In the genomic region with DNA sequence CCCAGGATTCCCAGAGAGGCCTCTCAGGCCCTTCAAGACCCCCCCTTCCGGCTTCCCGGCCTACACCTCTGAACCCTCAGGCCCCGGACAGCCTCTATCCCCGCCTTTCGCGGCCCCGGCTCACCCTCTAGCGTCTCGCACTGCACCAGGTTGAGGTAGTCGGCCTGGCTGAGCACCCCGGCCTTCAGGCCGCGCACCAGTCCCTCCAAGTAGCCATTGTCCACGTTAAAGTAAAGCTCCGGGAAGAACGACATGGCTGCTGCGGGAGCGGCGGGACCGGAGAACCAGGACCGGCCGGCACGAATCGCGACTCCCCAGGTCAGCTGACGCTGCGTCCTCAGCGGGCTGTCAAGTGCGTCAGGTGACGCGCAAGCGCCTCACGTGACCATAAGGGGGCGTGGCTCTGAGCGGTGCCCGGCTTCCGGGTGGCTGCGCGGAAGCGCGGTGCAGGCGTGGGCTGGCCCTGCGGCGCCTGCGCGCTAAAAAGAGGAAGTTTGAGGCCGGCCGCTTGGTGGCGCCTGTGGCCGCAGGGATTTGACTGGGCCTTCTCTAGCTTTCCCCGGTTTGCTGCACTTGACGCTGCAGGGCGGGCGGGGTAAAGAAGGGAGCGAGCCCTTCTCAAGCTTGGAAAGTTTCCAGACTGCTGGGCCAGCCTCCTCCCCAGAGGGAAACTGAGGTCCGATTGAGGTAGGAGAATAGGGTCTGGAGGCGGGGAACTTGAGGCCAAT, we compare ENCODE assay signal across 1 cellular context.
A peak's percentile ranks its signal among the peaks of the same experiment; 100 is the strongest.
TF ChIP-seq lines count a peak whose summit lies in the region.

A gene (minus strand): TSS at position 325 of the 728 bp plus-strand sequence. CDS start 71 bp downstream, at position 254.

TF ChIP-seq in HepG2, 621 proteins besides CTCF, POLR2A, EP300 and RAD21 (continued from another document and continues in another):
- peak; percentile 80 for TF ChIP-seq RXRA (CRISPR knock-in tag; IDR thresholded peaks at IDR 0.05)
- peak; percentile 62 for TF ChIP-seq FOSL2 (CRISPR knock-in tag; IDR thresholded peaks at IDR 0.05)
- TF ChIP-seq MIER3 (CRISPR knock-in tag; IDR thresholded peaks at IDR 0.05; ENCODE audit: borderline replicate concordance) = peak; percentile 88; the same call in 1 of the 2 replicates
- peak; percentile 21; the same call in 1 of the 2 replicates for TF ChIP-seq HHEX (CRISPR knock-in tag; IDR thresholded peaks at IDR 0.05)
- TF ChIP-seq ZNF773 (CRISPR knock-in tag; IDR thresholded peaks at IDR 0.05; ENCODE audit: borderline replicate concordance) = 0 out of 2 replicates have a peak, but pooled peaks have one; percentile 19
- TF ChIP-seq, protein P1, sequence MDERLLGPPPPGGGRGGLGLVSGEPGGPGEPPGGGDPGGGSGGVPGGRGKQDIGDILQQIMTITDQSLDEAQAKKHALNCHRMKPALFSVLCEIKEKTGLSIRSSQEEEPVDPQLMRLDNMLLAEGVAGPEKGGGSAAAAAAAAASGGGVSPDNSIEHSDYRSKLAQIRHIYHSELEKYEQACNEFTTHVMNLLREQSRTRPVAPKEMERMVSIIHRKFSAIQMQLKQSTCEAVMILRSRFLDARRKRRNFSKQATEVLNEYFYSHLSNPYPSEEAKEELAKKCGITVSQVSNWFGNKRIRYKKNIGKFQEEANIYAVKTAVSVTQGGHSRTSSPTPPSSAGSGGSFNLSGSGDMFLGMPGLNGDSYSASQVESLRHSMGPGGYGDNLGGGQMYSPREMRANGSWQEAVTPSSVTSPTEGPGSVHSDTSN (CRISPR knock-in tag; IDR thresholded peaks at IDR 0.05) = peak; percentile 53; the same call in 1 of the 2 replicates
- peak; percentile 80 for TF ChIP-seq HNRNPLL (IDR thresholded peaks at IDR 0.05; ENCODE audit: low read depth, low read length, poor library complexity, severe bottlenecking)
- TF ChIP-seq NFE2L1 (CRISPR knock-in tag; IDR thresholded peaks at IDR 0.05; ENCODE audit: borderline replicate concordance) = 0 out of 2 replicates have a peak, but pooled peaks have one; percentile 65
- TF ChIP-seq, protein P2, sequence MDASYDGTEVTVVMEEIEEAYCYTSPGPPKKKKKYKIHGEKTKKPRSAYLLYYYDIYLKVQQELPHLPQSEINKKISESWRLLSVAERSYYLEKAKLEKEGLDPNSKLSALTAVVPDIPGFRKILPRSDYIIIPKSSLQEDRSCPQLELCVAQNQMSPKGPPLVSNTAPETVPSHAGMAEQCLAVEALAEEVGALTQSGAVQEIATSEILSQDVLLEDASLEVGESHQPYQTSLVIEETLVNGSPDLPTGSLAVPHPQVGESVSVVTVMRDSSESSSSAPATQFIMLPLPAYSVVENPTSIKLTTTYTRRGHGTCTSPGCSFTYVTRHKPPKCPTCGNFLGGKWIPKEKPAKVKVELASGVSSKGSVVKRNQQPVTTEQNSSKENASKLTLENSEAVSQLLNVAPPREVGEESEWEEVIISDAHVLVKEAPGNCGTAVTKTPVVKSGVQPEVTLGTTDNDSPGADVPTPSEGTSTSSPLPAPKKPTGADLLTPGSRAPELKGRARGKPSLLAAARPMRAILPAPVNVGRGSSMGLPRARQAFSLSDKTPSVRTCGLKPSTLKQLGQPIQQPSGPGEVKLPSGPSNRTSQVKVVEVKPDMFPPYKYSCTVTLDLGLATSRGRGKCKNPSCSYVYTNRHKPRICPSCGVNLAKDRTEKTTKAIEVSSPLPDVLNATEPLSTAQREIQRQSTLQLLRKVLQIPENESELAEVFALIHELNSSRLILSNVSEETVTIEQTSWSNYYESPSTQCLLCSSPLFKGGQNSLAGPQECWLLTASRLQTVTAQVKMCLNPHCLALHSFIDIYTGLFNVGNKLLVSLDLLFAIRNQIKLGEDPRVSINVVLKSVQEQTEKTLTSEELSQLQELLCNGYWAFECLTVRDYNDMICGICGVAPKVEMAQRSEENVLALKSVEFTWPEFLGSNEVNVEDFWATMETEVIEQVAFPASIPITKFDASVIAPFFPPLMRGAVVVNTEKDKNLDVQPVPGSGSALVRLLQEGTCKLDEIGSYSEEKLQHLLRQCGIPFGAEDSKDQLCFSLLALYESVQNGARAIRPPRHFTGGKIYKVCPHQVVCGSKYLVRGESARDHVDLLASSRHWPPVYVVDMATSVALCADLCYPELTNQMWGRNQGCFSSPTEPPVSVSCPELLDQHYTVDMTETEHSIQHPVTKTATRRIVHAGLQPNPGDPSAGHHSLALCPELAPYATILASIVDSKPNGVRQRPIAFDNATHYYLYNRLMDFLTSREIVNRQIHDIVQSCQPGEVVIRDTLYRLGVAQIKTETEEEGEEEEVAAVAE (CRISPR knock-in tag; IDR thresholded peaks at IDR 0.05; ENCODE audit: borderline replicate concordance) = 0 out of 2 replicates have a peak, but pooled peaks have one; percentile 43
- TF ChIP-seq ETV5 (CRISPR knock-in tag; IDR thresholded peaks at IDR 0.05; ENCODE audit: borderline replicate concordance) = peak; percentile 81
- TF ChIP-seq FIP1L1 (IDR thresholded peaks at IDR 0.05; ENCODE audit: borderline replicate concordance, insufficient read depth, low read depth, low read length) = peak; percentile 65; the same call in 1 of the 2 replicates
- no peak for TF ChIP-seq NPAS2 (CRISPR knock-in tag; IDR thresholded peaks at IDR 0.05; ENCODE audit: borderline replicate concordance)
- no peak for TF ChIP-seq MAFF (IDR thresholded peaks at IDR 0.05; ENCODE audit: low read depth, low read length)
- peak; percentile 86 for TF ChIP-seq NR2C2 (CRISPR knock-in tag; IDR thresholded peaks at IDR 0.05; ENCODE audit: borderline replicate concordance)
- TF ChIP-seq SSRP1 (CRISPR knock-in tag; IDR thresholded peaks at IDR 0.05) = 0 out of 2 replicates have a peak, but pooled peaks have one; percentile 87
- peak; percentile 99 for TF ChIP-seq PHF20 (CRISPR knock-in tag; IDR thresholded peaks at IDR 0.05)
- TF ChIP-seq ONECUT2 (CRISPR knock-in tag; IDR thresholded peaks at IDR 0.05) = no peak
- TF ChIP-seq, protein P3, sequence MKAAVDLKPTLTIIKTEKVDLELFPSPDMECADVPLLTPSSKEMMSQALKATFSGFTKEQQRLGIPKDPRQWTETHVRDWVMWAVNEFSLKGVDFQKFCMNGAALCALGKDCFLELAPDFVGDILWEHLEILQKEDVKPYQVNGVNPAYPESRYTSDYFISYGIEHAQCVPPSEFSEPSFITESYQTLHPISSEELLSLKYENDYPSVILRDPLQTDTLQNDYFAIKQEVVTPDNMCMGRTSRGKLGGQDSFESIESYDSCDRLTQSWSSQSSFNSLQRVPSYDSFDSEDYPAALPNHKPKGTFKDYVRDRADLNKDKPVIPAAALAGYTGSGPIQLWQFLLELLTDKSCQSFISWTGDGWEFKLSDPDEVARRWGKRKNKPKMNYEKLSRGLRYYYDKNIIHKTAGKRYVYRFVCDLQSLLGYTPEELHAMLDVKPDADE (CRISPR knock-in tag; IDR thresholded peaks at IDR 0.05) = no peak
- peak; percentile 85; the same call in 1 of the 2 replicates for TF ChIP-seq SMYD3 (CRISPR knock-in tag; IDR thresholded peaks at IDR 0.05)
- no peak for TF ChIP-seq ZNF253 (CRISPR knock-in tag; IDR thresholded peaks at IDR 0.05; ENCODE audit: borderline replicate concordance)
- TF ChIP-seq CCDC6 (CRISPR knock-in tag; IDR thresholded peaks at IDR 0.05) = no peak
- TF ChIP-seq ELF4 (CRISPR knock-in tag; IDR thresholded peaks at IDR 0.05; ENCODE audit: borderline replicate concordance) = peak; percentile 100
- TF ChIP-seq SALL2 (CRISPR knock-in tag; IDR thresholded peaks at IDR 0.05) = peak; percentile 90; the same call in 1 of the 2 replicates
- TF ChIP-seq, protein P4, sequence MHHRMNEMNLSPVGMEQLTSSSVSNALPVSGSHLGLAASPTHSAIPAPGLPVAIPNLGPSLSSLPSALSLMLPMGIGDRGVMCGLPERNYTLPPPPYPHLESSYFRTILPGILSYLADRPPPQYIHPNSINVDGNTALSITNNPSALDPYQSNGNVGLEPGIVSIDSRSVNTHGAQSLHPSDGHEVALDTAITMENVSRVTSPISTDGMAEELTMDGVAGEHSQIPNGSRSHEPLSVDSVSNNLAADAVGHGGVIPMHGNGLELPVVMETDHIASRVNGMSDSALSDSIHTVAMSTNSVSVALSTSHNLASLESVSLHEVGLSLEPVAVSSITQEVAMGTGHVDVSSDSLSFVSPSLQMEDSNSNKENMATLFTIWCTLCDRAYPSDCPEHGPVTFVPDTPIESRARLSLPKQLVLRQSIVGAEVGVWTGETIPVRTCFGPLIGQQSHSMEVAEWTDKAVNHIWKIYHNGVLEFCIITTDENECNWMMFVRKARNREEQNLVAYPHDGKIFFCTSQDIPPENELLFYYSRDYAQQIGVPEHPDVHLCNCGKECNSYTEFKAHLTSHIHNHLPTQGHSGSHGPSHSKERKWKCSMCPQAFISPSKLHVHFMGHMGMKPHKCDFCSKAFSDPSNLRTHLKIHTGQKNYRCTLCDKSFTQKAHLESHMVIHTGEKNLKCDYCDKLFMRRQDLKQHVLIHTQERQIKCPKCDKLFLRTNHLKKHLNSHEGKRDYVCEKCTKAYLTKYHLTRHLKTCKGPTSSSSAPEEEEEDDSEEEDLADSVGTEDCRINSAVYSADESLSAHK (CRISPR knock-in tag; IDR thresholded peaks at IDR 0.05; ENCODE audit: borderline replicate concordance) = 0 out of 2 replicates have a peak, but pooled peaks have one; percentile 48
- peak; percentile 92 for TF ChIP-seq IRF2 (CRISPR knock-in tag; IDR thresholded peaks at IDR 0.05)
- TF ChIP-seq ZNF781 (CRISPR knock-in tag; IDR thresholded peaks at IDR 0.05; ENCODE audit: borderline replicate concordance, not compliant biosample characterization) = no peak
- TF ChIP-seq ZNF747 (CRISPR knock-in tag; IDR thresholded peaks at IDR 0.05; ENCODE audit: borderline replicate concordance) = peak; percentile 96; the same call in 1 of the 2 replicates
- no peak for TF ChIP-seq ATF7 (IDR thresholded peaks at IDR 0.05)
- TF ChIP-seq ATF7 (CRISPR knock-in tag; IDR thresholded peaks at IDR 0.05) = no peak
- TF ChIP-seq, protein P5, sequence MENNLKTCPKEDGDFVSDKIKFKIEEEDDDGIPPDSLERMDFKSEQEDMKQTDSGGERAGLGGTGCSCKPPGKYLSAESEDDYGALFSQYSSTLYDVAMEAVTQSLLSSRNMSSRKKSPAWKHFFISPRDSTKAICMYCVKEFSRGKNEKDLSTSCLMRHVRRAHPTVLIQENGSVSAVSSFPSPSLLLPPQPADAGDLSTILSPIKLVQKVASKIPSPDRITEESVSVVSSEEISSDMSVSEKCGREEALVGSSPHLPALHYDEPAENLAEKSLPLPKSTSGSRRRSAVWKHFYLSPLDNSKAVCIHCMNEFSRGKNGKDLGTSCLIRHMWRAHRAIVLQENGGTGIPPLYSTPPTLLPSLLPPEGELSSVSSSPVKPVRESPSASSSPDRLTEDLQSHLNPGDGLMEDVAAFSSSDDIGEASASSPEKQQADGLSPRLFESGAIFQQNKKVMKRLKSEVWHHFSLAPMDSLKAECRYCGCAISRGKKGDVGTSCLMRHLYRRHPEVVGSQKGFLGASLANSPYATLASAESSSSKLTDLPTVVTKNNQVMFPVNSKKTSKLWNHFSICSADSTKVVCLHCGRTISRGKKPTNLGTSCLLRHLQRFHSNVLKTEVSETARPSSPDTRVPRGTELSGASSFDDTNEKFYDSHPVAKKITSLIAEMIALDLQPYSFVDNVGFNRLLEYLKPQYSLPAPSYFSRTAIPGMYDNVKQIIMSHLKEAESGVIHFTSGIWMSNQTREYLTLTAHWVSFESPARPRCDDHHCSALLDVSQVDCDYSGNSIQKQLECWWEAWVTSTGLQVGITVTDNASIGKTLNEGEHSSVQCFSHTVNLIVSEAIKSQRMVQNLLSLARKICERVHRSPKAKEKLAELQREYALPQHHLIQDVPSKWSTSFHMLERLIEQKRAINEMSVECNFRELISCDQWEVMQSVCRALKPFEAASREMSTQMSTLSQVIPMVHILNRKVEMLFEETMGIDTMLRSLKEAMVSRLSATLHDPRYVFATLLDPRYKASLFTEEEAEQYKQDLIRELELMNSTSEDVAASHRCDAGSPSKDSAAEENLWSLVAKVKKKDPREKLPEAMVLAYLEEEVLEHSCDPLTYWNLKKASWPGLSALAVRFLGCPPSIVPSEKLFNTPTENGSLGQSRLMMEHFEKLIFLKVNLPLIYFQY (CRISPR knock-in tag; IDR thresholded peaks at IDR 0.05; ENCODE audit: borderline replicate concordance) = peak; percentile 66
- TF ChIP-seq, protein P6, sequence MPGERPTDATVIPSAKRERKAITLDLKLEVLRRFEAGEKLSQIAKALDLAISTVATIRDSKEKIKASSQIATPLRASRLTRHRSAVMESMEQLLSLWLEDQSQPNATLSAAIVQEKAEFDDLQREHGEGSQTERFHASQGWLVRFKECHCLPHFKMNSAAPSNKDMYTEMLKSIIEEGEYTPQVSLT (CRISPR knock-in tag; IDR thresholded peaks at IDR 0.05; ENCODE audit: borderline replicate concordance, low read depth) = no peak
- TF ChIP-seq BORCS8-MEF2B (CRISPR knock-in tag; IDR thresholded peaks at IDR 0.05) = peak; percentile 98
- TF ChIP-seq, protein P7, sequence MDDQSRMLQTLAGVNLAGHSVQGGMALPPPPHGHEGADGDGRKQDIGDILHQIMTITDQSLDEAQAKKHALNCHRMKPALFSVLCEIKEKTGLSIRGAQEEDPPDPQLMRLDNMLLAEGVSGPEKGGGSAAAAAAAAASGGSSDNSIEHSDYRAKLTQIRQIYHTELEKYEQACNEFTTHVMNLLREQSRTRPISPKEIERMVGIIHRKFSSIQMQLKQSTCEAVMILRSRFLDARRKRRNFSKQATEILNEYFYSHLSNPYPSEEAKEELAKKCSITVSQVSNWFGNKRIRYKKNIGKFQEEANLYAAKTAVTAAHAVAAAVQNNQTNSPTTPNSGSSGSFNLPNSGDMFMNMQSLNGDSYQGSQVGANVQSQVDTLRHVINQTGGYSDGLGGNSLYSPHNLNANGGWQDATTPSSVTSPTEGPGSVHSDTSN (CRISPR knock-in tag; IDR thresholded peaks at IDR 0.05; ENCODE audit: borderline replicate concordance) = no peak
- no peak for TF ChIP-seq ZNF775 (CRISPR knock-in tag; IDR thresholded peaks at IDR 0.05; ENCODE audit: borderline replicate concordance)
- 0 out of 2 replicates have a peak, but pooled peaks have one; percentile 53 for TF ChIP-seq HMG20B (CRISPR knock-in tag; conservative IDR thresholded peaks at IDR 0.05)
- 0 out of 2 replicates have a peak, but pooled peaks have one; percentile 81 for TF ChIP-seq ZMAT3 (CRISPR knock-in tag; conservative IDR thresholded peaks at IDR 0.05)
- peak; percentile 85 for TF ChIP-seq ZNF160 (CRISPR knock-in tag; IDR thresholded peaks at IDR 0.05)
- peak; percentile 37; the same call in 1 of the 2 replicates for TF ChIP-seq HNRNPL (IDR thresholded peaks at IDR 0.05; ENCODE audit: low read depth, low read length)
- TF ChIP-seq, protein P8, sequence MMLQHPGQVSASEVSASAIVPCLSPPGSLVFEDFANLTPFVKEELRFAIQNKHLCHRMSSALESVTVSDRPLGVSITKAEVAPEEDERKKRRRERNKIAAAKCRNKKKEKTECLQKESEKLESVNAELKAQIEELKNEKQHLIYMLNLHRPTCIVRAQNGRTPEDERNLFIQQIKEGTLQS (CRISPR knock-in tag; IDR thresholded peaks at IDR 0.05) = no peak
- peak; percentile 62 for TF ChIP-seq ZNF430 (CRISPR knock-in tag; IDR thresholded peaks at IDR 0.05)
- peak; percentile 90 for TF ChIP-seq NCOA1 (CRISPR knock-in tag; IDR thresholded peaks at IDR 0.05)
